ENCODE assay signal across 32 cellular contexts in the genomic region with DNA sequence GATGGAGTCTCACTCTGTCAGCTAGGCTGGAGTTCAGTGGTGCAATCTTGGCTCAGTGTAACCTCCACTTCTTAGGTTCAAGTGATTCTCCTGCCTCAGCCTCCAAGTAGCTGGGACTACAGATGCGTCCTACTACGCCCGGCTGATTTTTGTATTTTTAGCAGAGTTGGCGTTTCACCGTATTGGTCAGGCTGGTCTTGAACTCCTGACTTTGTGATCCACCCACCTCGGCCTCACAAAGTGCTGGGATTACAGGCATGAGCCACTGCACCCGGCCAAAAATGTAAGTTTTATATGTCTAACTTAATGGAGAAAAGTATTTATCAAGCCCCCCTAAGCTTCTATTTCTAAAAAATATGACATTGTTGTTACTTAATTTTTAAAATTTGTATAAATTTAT.
"Had no signal": no experiment of that assay in that cellular context is flagged by ENCODE, and none has a peak within 500 bp of the region (broad histone marks: within the 10 kb centered on the region; RNA-seq: fewer than 3 reads in every experiment).

No MANE protein-coding gene starts in this region.

- H3K36me3 ChIP-seq: adrenal gland, ascending aorta, brain microvascular endothelial cell, breast epithelium, cardiac muscle cell had no signal

- H3K27ac ChIP-seq: adrenal gland, ascending aorta, body of pancreas, brain microvascular endothelial cell, breast epithelium, cardiac muscle cell had no signal

- H3K4me3 ChIP-seq: adrenal gland, ascending aorta, body of pancreas, breast epithelium, cardiac muscle cell had no signal

- H3K9me3 ChIP-seq: adrenal gland, body of pancreas had no signal

- H3K4me1 ChIP-seq: adrenal gland, ascending aorta, body of pancreas, breast epithelium had no signal

- DNase-seq: activated effector memory CD4-positive, alpha-beta T cell treated with anti-CD3 and anti-CD28 coated beads, Interleukin-2, amount 50 U/mL, for 16 hours; activated effector memory CD4-positive, alpha-beta T cell treated with Interleukin-2 at 50 U/mL for 16 hours; activated gamma-delta T cell; activated gamma-delta T cell treated with Interleukin-2 at 50 U/mL for 16 hours; activated naive CD4-positive, alpha-beta T cell; activated naive CD4-positive, alpha-beta T cell treated with anti-CD3 and anti-CD28 coated beads for 36 hours; activated naive CD4-positive, alpha-beta T cell treated with anti-CD3 and anti-CD28 coated beads, Interleukin-2, amount 10 ng/mL, durations not matched to agents 7 days and 5 days; activated naive CD4-positive, alpha-beta T cell treated with anti-CD3 and anti-CD28 coated beads, Interleukin-2, amount 50 U/mL, for 16 hours; activated naive CD4-positive, alpha-beta T cell treated with Interleukin-2 at 50 U/mL for 16 hours; activated naive CD8-positive, alpha-beta T cell treated with anti-CD3 and anti-CD28 coated beads for 36 hours; activated naive CD8-positive, alpha-beta T cell treated with anti-CD3 and anti-CD28 coated beads, Interleukin-2, amount 10 ng/mL, durations not matched to agents 7 days and 5 days; activated naive CD8-positive, alpha-beta T cell treated with anti-CD3 and anti-CD28 coated beads, Interleukin-2, amount 50 U/mL, for 24 hours; activated T-cell treated with anti-CD3 and anti-CD28 coated beads, Interleukin-2, amount 50 U/mL, for 1 hour; activated T-cell treated with anti-CD3 and anti-CD28 coated beads, Interleukin-2, amount 50 U/mL, for 24 hours; activated T-cell treated with anti-CD3 and anti-CD28 coated beads, Interleukin-2, amount 50 U/mL, for 4 hours; activated T-cell treated with anti-CD3 and anti-CD28 coated beads, Interleukin-2, amount 50 U/mL, for 48 hours; activated T-cell treated with anti-CD3 and anti-CD28 coated beads, Interleukin-2, amount 50 U/mL, for 72 hours; adrenal gland; amniotic stem cell; amygdala; anterior cingulate cortex; aorta; body of pancreas; brain microvascular endothelial cell; caudate nucleus; central memory CD4-positive, alpha-beta T cell; cerebellar nuclear complex had no signal

- H3K27me3 ChIP-seq: adrenal gland, ascending aorta, body of pancreas, brain microvascular endothelial cell, breast epithelium, cardiac muscle cell had no signal

- ATAC-seq: activated naive CD4-positive, alpha-beta T cell treated with anti-CD3 and anti-CD28 coated beads, Interleukin-2, amount 50 U/mL, for 72 hours; activated naive CD8-positive, alpha-beta T cell treated with anti-CD3 and anti-CD28 coated beads, Interleukin-2, amount 50 U/mL, for 24 hours; activated T-cell treated with anti-CD3 and anti-CD28 coated beads, Interleukin-2, amount 50 U/mL, for 4 hours; activated T-cell treated with anti-CD3 and anti-CD28 coated beads, Interleukin-2, amount 50 U/mL, for 72 hours; activated T-helper 17 cell treated with anti-CD3 and anti-CD28 coated beads, Interleukin-2, amount 50 U/mL, for 72 hours; body of pancreas had no signal
